Comparison of ENCODE assay signal across 6 cellular contexts in genomic region chr14:105035616-105036015, GRCh38. TPM values are rescaled to one million over a fixed set of nuclear protein-coding genes. Genes with fewer than 3 reads are reported as not detected.
"Had no signal": no experiment of that assay in that cellular context is flagged by ENCODE, and none has a peak within 500 bp of the region (broad histone marks: within the 10 kb centered on the region; RNA-seq: fewer than 3 reads in every experiment).

No MANE protein-coding gene starts in this region.

RNA-seq across cellular contexts. Expression of gene AHNAK2, which starts 57.4 kb away (rescaled TPM):
- total RNA-seq: activated B cell treated with CpG ODN at 0.5 μM for 24 hours; activated CD4-positive, alpha-beta memory T cell treated with anti-CD3 and anti-CD28 coated beads, Interleukin-2, amount 10 ng/mL, durations not matched to agents 7 days and 5 days; activated CD4-positive, alpha-beta T cell treated with anti-CD3 and anti-CD28 coated beads, Interleukin-2, amount 10 ng/mL, durations not matched to agents 7 days and 5 days; activated CD8-positive, alpha-beta memory T cell treated with anti-CD3 and anti-CD28 coated beads, Interleukin-2, amount 10 ng/mL, durations not matched to agents 7 days and 5 days; activated CD8-positive, alpha-beta T cell treated with anti-CD3 and anti-CD28 coated beads, Interleukin-2, amount 10 ng/mL, durations not matched to agents 7 days and 5 days; T-helper 17 cell had no signal
